ENCODE assay signal across 12 cellular contexts in genomic region chr15:78987891-78988360, GRCh38. TPM values are rescaled to one million over a fixed set of nuclear protein-coding genes. Genes with fewer than 3 reads are reported as not detected.
DNase-seq lines count a peak whose midpoint lies in the region; ATAC-seq, FAIRE-seq and TF ChIP-seq lines count a peak whose summit lies in the region.
"Had no signal": no experiment of that assay in that cellular context is flagged by ENCODE, and none has a peak within 500 bp of the region (broad histone marks: within the 10 kb centered on the region; RNA-seq: fewer than 3 reads in every experiment).

No MANE protein-coding gene starts in this region.

- H3K36me3 ChIP-seq in BLaER1 (no peaks in the 10 kb centered on the region), esophagus muscularis mucosa (no peaks in the 10 kb centered on the region), small intestine (ENCODE audit: control insufficient read depth in 2 of 2, insufficient read depth in 2 of 2, low read length in 2 of 2) (no peaks in the 10 kb centered on the region)
- H3K36me3 ChIP-seq: heart right ventricle had no signal

- POLR2A ChIA-PET in RWPE1 (lab: Yijun Ruan, JAX; ENCODE audit: low non-redundant PET) = interaction anchor here (0.6 kb wide), 1 partner anchor 12 kb away, joined by 6 read pairs; no protein-coding TSS in a partner anchor
- POLR2A ChIA-PET in activated CD8-positive, alpha-beta T cell treated with anti-CD3 and anti-CD28 coated beads for 36 hours (lab: Charles Lee) = no interaction called here

- H3K4me3 ChIP-seq in BLaER1 (no peak overlapping the region), esophagus muscularis mucosa (no peak overlapping the region), small intestine (ENCODE audit: low read depth in 1 of 2, low read length in 2 of 2) (no peak overlapping the region)
- H3K4me3 ChIP-seq: heart right ventricle had no signal

- WGBS in esophagus muscularis mucosa = 77% methylated on average over 6 of the region's 6 CpGs
- WGBS in small intestine, 3 donors = 58 to 75% (median 70%) methylated on average over 6 of the region's 6 CpGs

- no peak for DNase-seq in RWPE1 (ENCODE audit: low spot score)
- no peak for DNase-seq in esophagus muscularis mucosa (ENCODE audit: extremely low spot score)
- no peak for DNase-seq in progenitor cell of endocrine pancreas (ENCODE audit: low spot score, unreplicated experiment)
- DNase-seq in small intestine = no peak
- DNase-seq in central memory CD4-positive, alpha-beta T cell = no peak
- no peak for DNase-seq in activated CD8-positive, alpha-beta memory T cell treated with anti-CD3 and anti-CD28 coated beads, Interleukin-2, amount 50 U/mL, for 48 hours
- DNase-seq in activated CD8-positive, alpha-beta T cell treated with anti-CD3 and anti-CD28 coated beads for 36 hours = no peak
- DNase-seq: natural killer cell, NCI-H2227 treated with DMSO at 0.1 percent for 48 hours had no signal

- TF ChIP-seq CTCF in RWPE1 (conservative IDR thresholded peaks at IDR 0.05; ENCODE audit: low read depth) (no peak), esophagus muscularis mucosa (IDR thresholded peaks at IDR 0.05) (no peak), progenitor cell of endocrine pancreas (IDR thresholded peaks at IDR 0.05; ENCODE audit: unreplicated experiment) (no peak)
- TF ChIP-seq CTCF in activated CD8-positive, alpha-beta T cell treated with anti-CD3 and anti-CD28 coated beads for 36 hours (IDR thresholded peaks at IDR 0.05) = no peak

- H3K9ac ChIP-seq in BLaER1 = no peak overlapping the region

- H3K4me1 Mint-ChIP-seq in progenitor cell of endocrine pancreas (ENCODE audit: low read depth) = peaks cover 3% of the 10 kb centered on the region
- H3K4me1 Mint-ChIP-seq in activated CD8-positive, alpha-beta T cell treated with anti-CD3 and anti-CD28 coated beads for 36 hours (ENCODE audit: low read depth) = no peaks in the 10 kb centered on the region

- H3K9me3 ChIP-seq in BLaER1 (no peaks in the 10 kb centered on the region), esophagus muscularis mucosa (no peaks in the 10 kb centered on the region), small intestine (ENCODE audit: control insufficient read depth, low read depth) (no peaks in the 10 kb centered on the region)
- H3K9me3 ChIP-seq: heart right ventricle had no signal

- H4K20me1 ChIP-seq in BLaER1 = no peaks in the 10 kb centered on the region

- intact Hi-C loops in esophagus muscularis mucosa (cut with DNase I) = no loop called here
- intact Hi-C loops in activated CD8-positive, alpha-beta T cell treated with anti-CD3 and anti-CD28 coated beads for 36 hours (cut with micrococcal nuclease) = no loop called here

- peaks cover 42% of the 10 kb centered on the region for H3K4me1 ChIP-seq in BLaER1
- peaks cover 7 to 47% (median 43%) of the 10 kb centered on the region in 4 donors for H3K4me1 ChIP-seq in esophagus muscularis mucosa
- H3K4me1 ChIP-seq in small intestine (ENCODE audit: control insufficient read depth in 2 of 2, insufficient read depth in 1 of 2, low read depth in 1 of 2, low read length in 1 of 2) = no peaks in the 10 kb centered on the region

- peak overlapping the region; percentile 73 for H3K27ac Mint-ChIP-seq in progenitor cell of endocrine pancreas
- no peak overlapping the region for H3K27ac Mint-ChIP-seq in activated CD8-positive, alpha-beta T cell treated with anti-CD3 and anti-CD28 coated beads for 36 hours
- H3K27ac Mint-ChIP-seq: natural killer cell had no signal

- H3K27ac ChIP-seq in BLaER1 (no peak overlapping the region), RWPE1 (peak overlapping the region; percentile 97), esophagus muscularis mucosa (replicated peaks in 1 of 4) (peak overlapping the region; percentile 27 to 49 (median 47)), small intestine (ENCODE audit: low read depth in 1 of 2, low read length in 1 of 2) (peak overlapping the region in 1 of 2 donors; percentile 78)
- H3K27ac ChIP-seq: C4-2B had no signal

- no peak for FAIRE-seq in small intestine (lab: Jason Lieb, UNC)

- TF ChIP-seq EP300 in esophagus muscularis mucosa (IDR thresholded peaks at IDR 0.05) = no peak

- ATAC-seq in activated CD8-positive, alpha-beta T cell treated with anti-CD3 and anti-CD28 coated beads for 36 hours = no peak

- no peak for TF ChIP-seq POLR2A in esophagus muscularis mucosa (IDR thresholded peaks at IDR 0.05; ENCODE audit: low read depth)

- peaks cover 21% of the 10 kb centered on the region for H3K27me3 Mint-ChIP-seq in progenitor cell of endocrine pancreas
- H3K27me3 Mint-ChIP-seq in activated CD8-positive, alpha-beta T cell treated with anti-CD3 and anti-CD28 coated beads for 36 hours = peaks cover 9% of the 10 kb centered on the region

- H3K4me3 Mint-ChIP-seq in progenitor cell of endocrine pancreas (ENCODE audit: low read depth) = no peak overlapping the region
- H3K4me3 Mint-ChIP-seq in activated CD8-positive, alpha-beta T cell treated with anti-CD3 and anti-CD28 coated beads for 36 hours = no peak overlapping the region
- H3K4me3 Mint-ChIP-seq: natural killer cell had no signal

- H3K36me3 Mint-ChIP-seq in progenitor cell of endocrine pancreas (ENCODE audit: insufficient read depth) = no peaks in the 10 kb centered on the region
- H3K36me3 Mint-ChIP-seq in activated CD8-positive, alpha-beta T cell treated with anti-CD3 and anti-CD28 coated beads for 36 hours (ENCODE audit: low read depth) = no peaks in the 10 kb centered on the region
- H3K36me3 Mint-ChIP-seq: natural killer cell had no signal

- H3K27me3 ChIP-seq in BLaER1 (no peaks in the 10 kb centered on the region), esophagus muscularis mucosa (no peaks in the 10 kb centered on the region), small intestine (ENCODE audit: control insufficient read depth in 2 of 2, insufficient read depth in 2 of 2, low read length in 2 of 2) (no peaks in the 10 kb centered on the region)
- H3K27me3 ChIP-seq: heart right ventricle had no signal

- peak overlapping the region; percentile 30 for H3K4me2 ChIP-seq in BLaER1

- no peaks in the 10 kb centered on the region for H3K9me3 Mint-ChIP-seq in progenitor cell of endocrine pancreas (ENCODE audit: low read depth)
- no peaks in the 10 kb centered on the region for H3K9me3 Mint-ChIP-seq in activated CD8-positive, alpha-beta T cell treated with anti-CD3 and anti-CD28 coated beads for 36 hours
- H3K9me3 Mint-ChIP-seq: natural killer cell had no signal

- CTCF ChIA-PET in RWPE1 (lab: Yijun Ruan, JAX) = interaction anchor here (0.6 kb wide), 2 partner anchors 167 to 291 kb away, joined by 3 read pairs; no protein-coding TSS in a partner anchor
- CTCF ChIA-PET in activated CD8-positive, alpha-beta T cell treated with anti-CD3 and anti-CD28 coated beads for 36 hours (lab: Charles Lee) = interaction anchor here (0.6 to 1.3 kb wide), 3 partner anchors 8 to 51 kb away, joined by 3 to 4 read pairs (median 3); no protein-coding TSS in a partner anchor

RNA-seq across cellular contexts. Expression of gene CTSH, which starts 43.1 kb away (rescaled TPM):
- total RNA-seq in esophagus muscularis mucosa = 100 to 1,000 TPM in 1 of 4 donors, 10 to 100 TPM in 3; 56.1 to 114 (median 74.9) TPM
- total RNA-seq in progenitor cell of endocrine pancreas = 56.4 and 58.2 TPM in 2 replicates
- polyA plus RNA-seq in small intestine = 100 to 1,000 TPM; 116 to 208 (median 126) TPM
- 10 to 100 TPM; 13.2 to 14.1 TPM for total RNA-seq in activated CD8-positive, alpha-beta T cell treated with anti-CD3 and anti-CD28 coated beads for 36 hours
